Comparison of ENCODE assay signal across 21 cellular contexts in genomic region chr5:8870349-8870748, GRCh38.
DNase-seq lines count a peak whose midpoint lies in the region; ATAC-seq and TF ChIP-seq lines count a peak whose summit lies in the region.
"Had no signal": no experiment of that assay in that cellular context is flagged by ENCODE, and none has a peak within 500 bp of the region (broad histone marks: within the 10 kb centered on the region; RNA-seq: fewer than 3 reads in every experiment).

No MANE protein-coding gene starts in this region.

- H3K36me3 ChIP-seq in neuronal stem cell (replicated peaks in 1 of 2; ENCODE audit: control insufficient read depth in 2 of 2, insufficient read depth in 2 of 2, low read length in 2 of 2), result no peaks in the 10 kb centered on the region
- H3K36me3 ChIP-seq: BE2C had no signal

- no peaks in the 10 kb centered on the region for H3K27me3 Mint-ChIP-seq in chondrocyte (ENCODE audit: low read depth)
- H3K27me3 Mint-ChIP-seq: CD4-positive, CD25-positive, alpha-beta regulatory T cell; CD8-positive, alpha-beta memory T cell; IgD-negative memory B cell had no signal

- H3K4me1 ChIP-seq in neuronal stem cell (ENCODE audit: control insufficient read depth in 2 of 2, insufficient read depth in 1 of 2, low read depth in 1 of 2, low read length in 2 of 2), result peaks cover 0 to 9% of the 10 kb centered on the region in 2 donors
- H3K4me1 ChIP-seq: BE2C, Caco-2 had no signal

- H3K36me3 Mint-ChIP-seq in chondrocyte (ENCODE audit: low read depth), result no peaks in the 10 kb centered on the region
- H3K36me3 Mint-ChIP-seq: CD4-positive, CD25-positive, alpha-beta regulatory T cell; CD8-positive, alpha-beta memory T cell; IgD-negative memory B cell had no signal

- no peaks in the 10 kb centered on the region for H3K27me3 ChIP-seq in neuronal stem cell (ENCODE audit: control insufficient read depth in 3 of 3, insufficient read depth in 3 of 3, low read depth in 1 of 3, low read length in 3 of 3)
- H3K27me3 ChIP-seq: BE2C had no signal

- no peak overlapping the region for H3K27ac Mint-ChIP-seq in chondrocyte (ENCODE audit: unreplicated experiment)
- H3K27ac Mint-ChIP-seq: CD4-positive, CD25-positive, alpha-beta regulatory T cell; CD8-positive, alpha-beta memory T cell; HFFc6; IgD-negative memory B cell had no signal

- no peak overlapping the region for H3K4me2 ChIP-seq in neuronal stem cell (ENCODE audit: insufficient read depth, low read length, poor library complexity, severe bottlenecking)

- no peak overlapping the region for H2BK120ac ChIP-seq in neuronal stem cell (ENCODE audit: low read depth, low read length)

- H3K79me1 ChIP-seq in neuronal stem cell (ENCODE audit: low read depth, low read length), result no peaks in the 10 kb centered on the region

- H3K4me3 ChIP-seq in neuronal stem cell (ENCODE audit: low read length in 2 of 2), result no peak overlapping the region

- peak; percentile 59 for DNase-seq in NCI-H526 treated with DMSO at 0.1 percent for 48 hours (lab: John Stamatoyannopoulos, UW)
- peak; percentile 90 for DNase-seq in chondrocyte (ENCODE audit: low spot score)
- no peak for DNase-seq in neuronal stem cell (ENCODE audit: low spot score)
- no peak for DNase-seq in NCI-H774 (lab: John Stamatoyannopoulos, UW)
- DNase-seq in DMS53 treated with DMSO at 0.1 percent for 48 hours (lab: John Stamatoyannopoulos, UW; ENCODE audit: unreplicated experiment), result no peak
- no peak for DNase-seq in superior temporal gyrus (ENCODE audit: extremely low spot score)
- DNase-seq: ACHN; BE2C; C1 segment of cervical spinal cord; Caco-2; CD4-positive, CD25-positive, alpha-beta regulatory T cell; CD8-positive, alpha-beta memory T cell; DMS79; GDM1; GOT3; H7; HFFc6 had no signal

- no peaks in the 10 kb centered on the region for H3K4me1 Mint-ChIP-seq in chondrocyte (ENCODE audit: low read depth)
- H3K4me1 Mint-ChIP-seq: CD4-positive, CD25-positive, alpha-beta regulatory T cell; CD8-positive, alpha-beta memory T cell; IgD-negative memory B cell had no signal

- no peak overlapping the region for H3K9ac ChIP-seq in neuronal stem cell (ENCODE audit: low read depth, low read length, poor library complexity)

- H3K9me3 Mint-ChIP-seq in chondrocyte (ENCODE audit: low read depth), result no peaks in the 10 kb centered on the region
- H3K9me3 Mint-ChIP-seq: HFFc6 had no signal

- H2AK5ac ChIP-seq in neuronal stem cell (ENCODE audit: low read depth, low read length), result no peak overlapping the region

- H3K4me3 Mint-ChIP-seq in chondrocyte (ENCODE audit: unreplicated experiment), result no peak overlapping the region
- H3K4me3 Mint-ChIP-seq: CD4-positive, CD25-positive, alpha-beta regulatory T cell; CD8-positive, alpha-beta memory T cell; HFFc6; IgD-negative memory B cell had no signal

- no peak overlapping the region for H3K4ac ChIP-seq in neuronal stem cell (ENCODE audit: low read length)

- H3K9me3 ChIP-seq in neuronal stem cell (replicated peaks in 1 of 2; ENCODE audit: control insufficient read depth in 2 of 2, insufficient read depth in 1 of 2, low read depth in 1 of 2, low read length in 2 of 2), result no peaks in the 10 kb centered on the region
- H3K9me3 ChIP-seq: BE2C, Caco-2 had no signal

- no CpG with 5 or more reads among the region's 15 CpGs for WGBS in neuronal stem cell (ENCODE audit: extremely low coverage in 2 of 2, insufficient read length in 2 of 2, insufficient replicate concordance in 1 of 2), 2 donors

- no peak overlapping the region for H2BK15ac ChIP-seq in neuronal stem cell (ENCODE audit: low read length)

- no peak for ATAC-seq in HG03025 (IDR thresholded peaks at IDR 0.05; ENCODE audit: low FRiP score, unreplicated experiment)
- ATAC-seq: HCT116, HepG2 had no signal

- no peak overlapping the region for H3K14ac ChIP-seq in neuronal stem cell (ENCODE audit: low read length)

- no peak for TF ChIP-seq CTCF in chondrocyte (IDR thresholded peaks at IDR 0.05)

- no peak overlapping the region for H2AFZ ChIP-seq in neuronal stem cell (ENCODE audit: low read length)

- no peak overlapping the region for H3K23ac ChIP-seq in neuronal stem cell (ENCODE audit: low read depth, low read length, poor library complexity)

- H3K18ac ChIP-seq in neuronal stem cell (ENCODE audit: low read length), result peak overlapping the region; percentile 69

- no peak overlapping the region for H4K91ac ChIP-seq in neuronal stem cell (ENCODE audit: low read depth, low read length, poor library complexity)

- no peak overlapping the region for H4K8ac ChIP-seq in neuronal stem cell (ENCODE audit: low read depth, low read length)

- no peak overlapping the region for H2BK5ac ChIP-seq in neuronal stem cell (ENCODE audit: low read length)

- H2BK12ac ChIP-seq in neuronal stem cell (ENCODE audit: low read length), result no peak overlapping the region

- no peak overlapping the region for H3K27ac ChIP-seq in neuronal stem cell (replicated peaks; ENCODE audit: low read length)

Comparison
In these comparisons a context has a peak if more than half of its experiments do, and no peak if none do; other contexts are left out.
1. DNase-seq: peak in NCI-H526 treated with DMSO at 0.1 percent for 48 hours (single experiment) and chondrocyte (single experiment); none in neuronal stem cell (single experiment), NCI-H774 (single experiment), DMS53 treated with DMSO at 0.1 percent for 48 hours (single experiment) and superior temporal gyrus (single experiment).